Comparison of ENCODE assay signal across 27 cellular contexts in genomic region chr18:41370740-41371623, GRCh38.
DNase-seq lines count a peak whose midpoint lies in the region; ATAC-seq and TF ChIP-seq lines count a peak whose summit lies in the region.
"Had no signal": no experiment of that assay in that cellular context is flagged by ENCODE, and none has a peak within 500 bp of the region (broad histone marks: within the 10 kb centered on the region; RNA-seq: fewer than 3 reads in every experiment).

No MANE protein-coding gene starts in this region.

- DNase-seq in NCI-H1436 (lab: John Stamatoyannopoulos, UW) = peak; percentile 66
- DNase-seq in NCI-H1436 treated with DMSO at 0.1 percent for 48 hours (lab: John Stamatoyannopoulos, UW) = no peak
- peak; percentile 86 for DNase-seq in NCI-H146 treated with DMSO at 0.1 percent for 48 hours (lab: John Stamatoyannopoulos, UW; ENCODE audit: unreplicated experiment)
- peak; percentile 87 for DNase-seq in SK-N-DZ (ENCODE audit: low spot score)
- DNase-seq in mesenchymal stem cell = no peak
- no peak for DNase-seq in globus pallidus (ENCODE audit: low spot score)
- DNase-seq in activated CD8-positive, alpha-beta memory T cell treated with anti-CD3 and anti-CD28 coated beads for 24 hours = no peak
- no peak for DNase-seq in activated CD8-positive, alpha-beta T cell treated with anti-CD3 and anti-CD28 coated beads for 36 hours
- DNase-seq: 8988T; activated CD4-positive, alpha-beta T cell treated with anti-CD3 and anti-CD28 coated beads, Interleukin-2, amount 50 U/mL, for 48 hours; colonic mucosa; esophagus squamous epithelium; hypothalamus; left lung; naive thymus-derived CD8-positive, alpha-beta T cell; NCI-H1930; NCI-H446; Peyer's patch; stimulated activated CD4-positive, alpha-beta T cell treated with anti-CD3 and anti-CD28 coated beads, Interleukin-1b, Interleukin-23, amount 100 ng/mL, for 48 hours had no signal

- peak overlapping the region; percentile 66 for H4K91ac ChIP-seq in mesenchymal stem cell (ENCODE audit: low read length)

- intact Hi-C loops in activated CD8-positive, alpha-beta T cell treated with anti-CD3 and anti-CD28 coated beads for 36 hours (cut with micrococcal nuclease) = no loop called here

- no peak for ATAC-seq in activated CD8-positive, alpha-beta T cell treated with anti-CD3 and anti-CD28 coated beads for 36 hours
- ATAC-seq: activated CD4-positive, CD25-positive, alpha-beta regulatory T cell treated with anti-CD3 and anti-CD28 coated beads, Interleukin-2, amount 50 U/mL, for 24 hours; activated naive CD4-positive, alpha-beta T cell treated with anti-CD3 and anti-CD28 coated beads, Interleukin-2, amount 50 U/mL, for 72 hours; left lung; naive thymus-derived CD8-positive, alpha-beta T cell had no signal

- no peak overlapping the region for H3K27ac ChIP-seq in mesenchymal stem cell (ENCODE audit: low read length, poor library complexity, severe bottlenecking)
- H3K27ac ChIP-seq: cardiac muscle cell, colonic mucosa, esophagus squamous epithelium, left lung, Peyer's patch, SJCRH30, skin epidermis, tibial nerve had no signal

- no peak for TF ChIP-seq CTCF in activated CD8-positive, alpha-beta T cell treated with anti-CD3 and anti-CD28 coated beads for 36 hours (IDR thresholded peaks at IDR 0.05)

- H3K4me2 ChIP-seq in mesenchymal stem cell (ENCODE audit: low read length, poor library complexity, severe bottlenecking) = no peak overlapping the region

- CTCF ChIA-PET in activated CD8-positive, alpha-beta T cell treated with anti-CD3 and anti-CD28 coated beads for 36 hours (lab: Charles Lee) = no interaction called here

- H3K4me1 ChIP-seq in mesenchymal stem cell (ENCODE audit: control insufficient read depth, insufficient read depth, low read depth, low read length) = no peaks in the 10 kb centered on the region
- H3K4me1 ChIP-seq: colonic mucosa, esophagus squamous epithelium, left lung, Peyer's patch, SJCRH30, tibial nerve had no signal

- POLR2A ChIA-PET in activated CD8-positive, alpha-beta T cell treated with anti-CD3 and anti-CD28 coated beads for 36 hours (lab: Charles Lee) = no interaction called here

- H3K27me3 ChIP-seq in mesenchymal stem cell (ENCODE audit: control insufficient read depth in 1 of 2, insufficient read depth in 1 of 2, low read length in 2 of 2) = no peaks in the 10 kb centered on the region
- H3K27me3 ChIP-seq: cardiac muscle cell, colonic mucosa, esophagus squamous epithelium, left lung, Peyer's patch, SJCRH30, tibial nerve had no signal

- peak overlapping the region; percentile 13 to 56 for H2BK12ac ChIP-seq in mesenchymal stem cell (ENCODE audit: low read length in 2 of 2)

- no peaks in the 10 kb centered on the region for H3K36me3 Mint-ChIP-seq in activated CD8-positive, alpha-beta T cell treated with anti-CD3 and anti-CD28 coated beads for 36 hours (ENCODE audit: low read depth)
- H3K36me3 Mint-ChIP-seq: activated naive CD4-positive, alpha-beta T cell treated with anti-CD3 and anti-CD28 coated beads, Interleukin-2, amount 50 U/mL, for 72 hours; naive thymus-derived CD8-positive, alpha-beta T cell had no signal

- H3K36me3 ChIP-seq in mesenchymal stem cell (ENCODE audit: control insufficient read depth in 1 of 2, insufficient read depth in 2 of 2, low read depth in 1 of 2, low read length in 2 of 2) = no peaks in the 10 kb centered on the region
- H3K36me3 ChIP-seq: cardiac muscle cell, colonic mucosa, esophagus squamous epithelium, left lung, Peyer's patch, SJCRH30, tibial nerve had no signal

- H3K4me1 Mint-ChIP-seq in activated CD8-positive, alpha-beta T cell treated with anti-CD3 and anti-CD28 coated beads for 36 hours (ENCODE audit: low read depth) = no peaks in the 10 kb centered on the region
- H3K4me1 Mint-ChIP-seq: naive thymus-derived CD8-positive, alpha-beta T cell had no signal

- no peaks in the 10 kb centered on the region for H3K79me1 ChIP-seq in mesenchymal stem cell (replicated peaks; ENCODE audit: low read length, poor library complexity, severe bottlenecking)

- no peaks in the 10 kb centered on the region for H3K9me3 Mint-ChIP-seq in activated CD8-positive, alpha-beta T cell treated with anti-CD3 and anti-CD28 coated beads for 36 hours

- no peak overlapping the region for H3K18ac ChIP-seq in mesenchymal stem cell (ENCODE audit: low read depth in 1 of 2, low read length in 2 of 2)

- no peak overlapping the region for H3K14ac ChIP-seq in mesenchymal stem cell (ENCODE audit: low read length in 2 of 2)

- H4K8ac ChIP-seq in mesenchymal stem cell (ENCODE audit: low read length) = peak overlapping the region; percentile 81

- H3K27ac Mint-ChIP-seq in activated CD8-positive, alpha-beta T cell treated with anti-CD3 and anti-CD28 coated beads for 36 hours = no peak overlapping the region
- H3K27ac Mint-ChIP-seq: activated naive CD4-positive, alpha-beta T cell treated with anti-CD3 and anti-CD28 coated beads, Interleukin-2, amount 50 U/mL, for 72 hours; activated T-helper 2 cell treated with anti-CD3 and anti-CD28 coated beads, Interferon-gamma antibody, Interleukin-2, Interleukin-4, amounts not matched to agents 10 μg/mL and 5 μg/mL and 100 μg/mL, durations not matched to agents 14 hours and 24 hours and 36 hours; naive thymus-derived CD8-positive, alpha-beta T cell; T-helper 1 cell treated with Interleukin-12 subunit alpha and Interleukin-12 subunit beta and Interleukin-4 antibody, amounts not matched to agents 30 μg/mL and 1 μg/mL, for 36 hours had no signal

- no peak overlapping the region for H2AK5ac ChIP-seq in mesenchymal stem cell (ENCODE audit: low read length, severe bottlenecking)

- no peak overlapping the region for H2BK15ac ChIP-seq in mesenchymal stem cell (ENCODE audit: low read depth, poor library complexity, severe bottlenecking)

- no peak overlapping the region for H3K4me3 ChIP-seq in mesenchymal stem cell (ENCODE audit: insufficient read depth in 1 of 2, low read depth in 1 of 2, low read length in 2 of 2)
- H3K4me3 ChIP-seq: cardiac muscle cell, colonic mucosa, esophagus squamous epithelium, left lung, Peyer's patch, SJCRH30, skin epidermis, tibial nerve had no signal

- no peak overlapping the region for H3K4me3 Mint-ChIP-seq in activated CD8-positive, alpha-beta T cell treated with anti-CD3 and anti-CD28 coated beads for 36 hours
- H3K4me3 Mint-ChIP-seq: naive thymus-derived CD8-positive, alpha-beta T cell; T-helper 1 cell treated with Interleukin-12 subunit alpha and Interleukin-12 subunit beta and Interleukin-4 antibody, amounts not matched to agents 30 μg/mL and 1 μg/mL, for 36 hours had no signal

- no peak overlapping the region for H3K23ac ChIP-seq in mesenchymal stem cell (ENCODE audit: low read length in 2 of 2)

- no peaks in the 10 kb centered on the region for H3K9me3 ChIP-seq in mesenchymal stem cell (ENCODE audit: control insufficient read depth, low read length)
- H3K9me3 ChIP-seq: colonic mucosa, esophagus squamous epithelium, left lung, Peyer's patch, SJCRH30, tibial nerve had no signal

- H2BK5ac ChIP-seq in mesenchymal stem cell (ENCODE audit: low read depth, low read length, poor library complexity, severe bottlenecking) = no peak overlapping the region

- 92% methylated on average over 6 of the region's 7 CpGs for WGBS in mesenchymal stem cell

- no peak overlapping the region for H3K9ac ChIP-seq in mesenchymal stem cell (ENCODE audit: low read length)

- no peak overlapping the region for H3K4ac ChIP-seq in mesenchymal stem cell (ENCODE audit: low read depth in 1 of 2, low read length in 2 of 2)

- H3K27me3 Mint-ChIP-seq in activated CD8-positive, alpha-beta T cell treated with anti-CD3 and anti-CD28 coated beads for 36 hours = no peaks in the 10 kb centered on the region
- H3K27me3 Mint-ChIP-seq: naive thymus-derived CD8-positive, alpha-beta T cell had no signal

- H2AFZ ChIP-seq in mesenchymal stem cell (ENCODE audit: low read depth, low read length) = no peak overlapping the region

- H2BK120ac ChIP-seq in mesenchymal stem cell (ENCODE audit: low read depth, low read length) = no peak overlapping the region

Comparison
In these comparisons a context has a peak if more than half of its experiments do, and no peak if none do; other contexts are left out.
1. DNase-seq: peak in NCI-H1436 (single experiment), NCI-H146 treated with DMSO at 0.1 percent for 48 hours (single experiment) and SK-N-DZ (single experiment); none in NCI-H1436 treated with DMSO at 0.1 percent for 48 hours (single experiment), mesenchymal stem cell (single experiment), globus pallidus (single experiment), activated CD8-positive, alpha-beta memory T cell treated with anti-CD3 and anti-CD28 coated beads for 24 hours (single experiment) and activated CD8-positive, alpha-beta T cell treated with anti-CD3 and anti-CD28 coated beads for 36 hours (single experiment).